ENCODE assay signal across 28 cellular contexts in genomic region chrX:153502131-153502530, GRCh38. TPM values are rescaled to one million over a fixed set of nuclear protein-coding genes. Genes with fewer than 3 reads are reported as not detected.
"Had no signal": no experiment of that assay in that cellular context is flagged by ENCODE, and none has a peak within 500 bp of the region (broad histone marks: within the 10 kb centered on the region; RNA-seq: fewer than 3 reads in every experiment).

No MANE protein-coding gene starts in this region.

- H3K9me3 ChIP-seq: body of pancreas, colonic mucosa, esophagus muscularis mucosa, gastrocnemius medialis, heart left ventricle had no signal

- H3K4me1 ChIP-seq: body of pancreas, colonic mucosa, foreskin keratinocyte, gastrocnemius medialis had no signal

- ATAC-seq: activated CD4-positive, CD25-positive, alpha-beta regulatory T cell treated with anti-CD3 and anti-CD28 coated beads, Interleukin-2, amount 50 U/mL, for 24 hours; activated CD8-positive, alpha-beta T cell treated with anti-CD3 and anti-CD28 coated beads for 36 hours; activated T-cell treated with anti-CD3 and anti-CD28 coated beads, Interleukin-2, amount 50 U/mL, for 4 hours; activated T-helper 17 cell treated with anti-CD3 and anti-CD28 coated beads, Interleukin-2, amount 50 U/mL, for 72 hours; body of pancreas; foreskin keratinocyte; gastrocnemius medialis; heart left ventricle had no signal

- DNase-seq: activated B cell treated with CpG ODN at 0.5 μM for 24 hours; activated CD4-positive, alpha-beta T cell treated with anti-CD3 and anti-CD28 coated beads for 48 hours; activated CD4-positive, alpha-beta T cell treated with anti-CD3 and anti-CD28 coated beads, Interleukin-2, amount 50 U/mL, for 1 hour; activated CD4-positive, alpha-beta T cell treated with anti-CD3 and anti-CD28 coated beads, Interleukin-2, amount 50 U/mL, for 48 hours; activated CD8-positive, alpha-beta memory T cell treated with anti-CD3 and anti-CD28 coated beads for 24 hours; activated CD8-positive, alpha-beta T cell treated with anti-CD3 and anti-CD28 coated beads for 36 hours; activated effector memory CD4-positive, alpha-beta T cell treated with Interleukin-2 at 50 U/mL for 16 hours; activated gamma-delta T cell treated with Interleukin-2 at 50 U/mL for 16 hours; activated naive CD4-positive, alpha-beta T cell treated with anti-CD3 and anti-CD28 coated beads, Interleukin-2, amount 50 U/mL, for 16 hours; activated naive CD4-positive, alpha-beta T cell treated with Interleukin-2 at 50 U/mL for 16 hours; activated T-cell treated with anti-CD3 and anti-CD28 coated beads, Interleukin-2, amount 50 U/mL, for 4 hours; amniotic stem cell; body of pancreas; colonic mucosa; effector memory CD4-positive, alpha-beta T cell; endodermal cell; foreskin keratinocyte; gastrocnemius medialis; glutamatergic neuron; heart left ventricle; T-helper 2 cell; WERI-Rb-1 had no signal

- H3K27ac ChIP-seq: body of pancreas, colonic mucosa, esophagus muscularis mucosa, foreskin keratinocyte, gastrocnemius medialis, heart left ventricle, WERI-Rb-1 had no signal

- H3K27me3 ChIP-seq: body of pancreas, colonic mucosa, esophagus muscularis mucosa had no signal

- H3K36me3 ChIP-seq: colonic mucosa, esophagus muscularis mucosa, gastrocnemius medialis, WERI-Rb-1 had no signal

- H3K4me3 ChIP-seq: body of pancreas, colonic mucosa, dorsolateral prefrontal cortex, esophagus muscularis mucosa, gastrocnemius medialis, heart left ventricle had no signal

RNA-seq across cellular contexts. Expression of gene BGN, which starts 7.4 kb away (rescaled TPM):
- total RNA-seq: activated B cell treated with CpG ODN at 0.5 μM for 24 hours; activated CD8-positive, alpha-beta T cell treated with anti-CD3 and anti-CD28 coated beads for 36 hours; activated T-helper 17 cell treated with anti-CD3 and anti-CD28 coated beads, Interleukin-2, amount 50 U/mL, for 72 hours; T-helper 1 cell treated with Interleukin-12 subunit alpha and Interleukin-12 subunit beta and Interleukin-4 antibody, amounts not matched to agents 30 ng/mL and 1 ng/mL, for 36 hours had no signal

RNA-seq across cellular contexts. Expression of gene ATP2B3, which starts 15.3 kb away (rescaled TPM):
- total RNA-seq: activated B cell treated with CpG ODN at 0.5 μM for 24 hours; activated CD8-positive, alpha-beta T cell treated with anti-CD3 and anti-CD28 coated beads for 36 hours; activated T-helper 17 cell treated with anti-CD3 and anti-CD28 coated beads, Interleukin-2, amount 50 U/mL, for 72 hours; body of pancreas; endodermal cell; epithelial cell of proximal tubule; foreskin keratinocyte; gastrocnemius medialis had no signal
- polyA plus RNA-seq: foreskin keratinocyte, heart left ventricle had no signal

RNA-seq across cellular contexts. Expression of gene TREX2, which starts 56.3 kb away (rescaled TPM):
- total RNA-seq: epithelial cell of proximal tubule had no signal
